Comparison of ENCODE assay signal across 1 cellular context in genomic region chr2:27798948-27799645, GRCh38.
TF ChIP-seq lines count a peak whose summit lies in the region.

No MANE protein-coding gene starts in this region.

TF ChIP-seq in HepG2, 621 proteins besides CTCF, POLR2A, EP300 and RAD21 (continued from another document):
- TF ChIP-seq REST (IDR thresholded peaks at IDR 0.05; ENCODE audit: borderline replicate concordance in 1 of 2, low read depth in 1 of 2, low read length in 2 of 2) (no peak), CREB1 (IDR thresholded peaks at IDR 0.05) (peak; percentile 95), CREB1 (CRISPR knock-in tag; IDR thresholded peaks at IDR 0.05) (no peak), BCL3 (CRISPR knock-in tag; IDR thresholded peaks at IDR 0.05) (no peak), REPIN1 (CRISPR knock-in tag; IDR thresholded peaks at IDR 0.05; ENCODE audit: borderline replicate concordance, low read depth) (no peak), FOSL1 (CRISPR knock-in tag; IDR thresholded peaks at IDR 0.05; ENCODE audit: borderline replicate concordance) (0 out of 2 replicates have a peak, but pooled peaks have one; percentile 54), ZNF615 (CRISPR knock-in tag; IDR thresholded peaks at IDR 0.05; ENCODE audit: borderline replicate concordance) (no peak), ZNF34 (CRISPR knock-in tag; IDR thresholded peaks at IDR 0.05; ENCODE audit: borderline replicate concordance) (no peak), ZFP41 (CRISPR knock-in tag; IDR thresholded peaks at IDR 0.05; ENCODE audit: borderline replicate concordance) (no peak), TEAD3 (CRISPR knock-in tag; optimal IDR thresholded peaks at IDR 0.05; ENCODE audit: borderline replicate concordance) (peak; percentile 71), ZNF879 (CRISPR knock-in tag; IDR thresholded peaks at IDR 0.05) (no peak), PLRG1 (conservative IDR thresholded peaks at IDR 0.05) (no peak), ZBTB2 (CRISPR knock-in tag; IDR thresholded peaks at IDR 0.05; ENCODE audit: low read depth) (no peak), ZNF17 (CRISPR knock-in tag; IDR thresholded peaks at IDR 0.05) (no peak), PTBP1 (IDR thresholded peaks at IDR 0.05; ENCODE audit: low read depth, low read length, poor library complexity, severe bottlenecking) (no peak)
TF ChIP-seq in HepG2: peak in this region for 8.
